Comparison of ENCODE assay signal across 19 cellular contexts in genomic region chr14:54230645-54231044, GRCh38.
DNase-seq lines count a peak whose midpoint lies in the region; ATAC-seq, FAIRE-seq and TF ChIP-seq lines count a peak whose summit lies in the region.
"Had no signal": no experiment of that assay in that cellular context is flagged by ENCODE, and none has a peak within 500 bp of the region (broad histone marks: within the 10 kb centered on the region; RNA-seq: fewer than 3 reads in every experiment).

No MANE protein-coding gene starts in this region.

- H3K4me3 ChIP-seq in mammary epithelial cell (replicated peaks in 1 of 3; ENCODE audit: insufficient read depth in 1 of 3, low read depth in 2 of 3, low read length in 3 of 3) (no peak overlapping the region), breast epithelium (no peak overlapping the region), stomach (no peak overlapping the region), kidney (ENCODE audit: low read length in 2 of 2) (no peak overlapping the region)
- H3K4me3 ChIP-seq: A549, GM23248 had no signal

- H3K36me3 ChIP-seq in mammary epithelial cell (ENCODE audit: insufficient read depth, low read length) (no peaks in the 10 kb centered on the region), breast epithelium (no peaks in the 10 kb centered on the region), stomach (no peaks in the 10 kb centered on the region), kidney (ENCODE audit: control insufficient read depth in 1 of 2, insufficient read depth in 2 of 2, low read length in 2 of 2) (no peaks in the 10 kb centered on the region)

- H3K9me3 ChIP-seq in mammary epithelial cell (replicated peaks; ENCODE audit: insufficient read depth, low read length) = no peaks in the 10 kb centered on the region
- no peaks in the 10 kb centered on the region for H3K9me3 ChIP-seq in breast epithelium
- peaks cover 0 to 4% (median 0%) of the 10 kb centered on the region in 4 donors for H3K9me3 ChIP-seq in stomach
- H3K9me3 ChIP-seq in kidney (ENCODE audit: control insufficient read depth in 1 of 2, low read length in 2 of 2) = no peaks in the 10 kb centered on the region
- H3K9me3 ChIP-seq: A549, Caco-2 had no signal

- no peak overlapping the region for H3K4me2 ChIP-seq in mammary epithelial cell (ENCODE audit: insufficient read depth, low read depth, low read length)
- H3K4me2 ChIP-seq: A549 had no signal

- in situ Hi-C loops in mammary epithelial cell (cut with MboI; ENCODE audit: low sequenced_read_pairs in 2 of 2) = no loop called here

- no peaks in the 10 kb centered on the region for H4K20me1 ChIP-seq in mammary epithelial cell (ENCODE audit: insufficient read depth, low read length)

- H3K9ac ChIP-seq in mammary epithelial cell (ENCODE audit: insufficient read depth, low read length) (no peak overlapping the region), kidney (ENCODE audit: low read length in 2 of 2) (no peak overlapping the region)
- H3K9ac ChIP-seq: GM23248 had no signal

- intact Hi-C loops in mammary epithelial cell (cut with micrococcal nuclease) = no loop called here
- intact Hi-C loops in breast epithelium (cut with DNase I; ENCODE audit: low total_unique reads) = no loop called here
- intact Hi-C loops in stomach (cut with DNase I; ENCODE audit: low total_unique reads) = no loop called here
- intact Hi-C loops in kidney (cut with DNase I) = no loop called here

- H3K4me1 ChIP-seq in mammary epithelial cell (ENCODE audit: insufficient read depth, low read length) = no peaks in the 10 kb centered on the region
- H3K4me1 ChIP-seq in breast epithelium = no peaks in the 10 kb centered on the region
- peaks cover 0 to 16% (median under 1%) of the 10 kb centered on the region in 4 donors for H3K4me1 ChIP-seq in stomach
- H3K4me1 ChIP-seq in kidney (ENCODE audit: control insufficient read depth in 1 of 2, insufficient read depth in 1 of 2, low read depth in 1 of 2, low read length in 2 of 2) = no peaks in the 10 kb centered on the region
- H3K4me1 ChIP-seq: A549, Caco-2 had no signal

- H3K9me3 Mint-ChIP-seq in nephron = peaks cover 18% of the 10 kb centered on the region

- peaks cover 20% of the 10 kb centered on the region for H3K4me1 Mint-ChIP-seq in nephron

- TF ChIP-seq EP300 in stomach (IDR thresholded peaks at IDR 0.05) = no peak

- dilution Hi-C loops in mammary epithelial cell (cut with HindIII; ENCODE audit: low sequenced_read_pairs) = no loop called here

- peak overlapping the region; percentile 43 for H2AFZ ChIP-seq in mammary epithelial cell (ENCODE audit: low read depth, low read length)
- H2AFZ ChIP-seq: GM23248 had no signal

- peak overlapping the region in 2 of 3 experiments; percentile 2 to 6 for H3K27ac Mint-ChIP-seq in nephron
- H3K27ac Mint-ChIP-seq: CD4-positive, alpha-beta T cell; HFFc6 had no signal

- peak; percentile 86 for ATAC-seq in left lobe of liver
- no peak for ATAC-seq in HG03342 (IDR thresholded peaks at IDR 0.05; ENCODE audit: unreplicated experiment)
- ATAC-seq: A549, HCT116 had no signal

- peaks cover 10% of the 10 kb centered on the region for H3K36me3 Mint-ChIP-seq in nephron (ENCODE audit: low read depth)

- no peak for DNase-seq in mammary epithelial cell
- DNase-seq in breast epithelium (ENCODE audit: low spot score in 2 of 2) = no peak
- no peak for DNase-seq in left lobe of liver (ENCODE audit: low spot score)
- DNase-seq in stomach = no peak
- no peak for DNase-seq in kidney
- DNase-seq: AML-193; Caco-2; CD4-positive, alpha-beta T cell; GM23248; H7; HFFc6 had no signal

- TF ChIP-seq CTCF in mammary epithelial cell (conservative IDR thresholded peaks at IDR 0.05 in 1 of 2, IDR thresholded peaks at IDR 0.05 in 1 of 2; ENCODE audit: extremely low read depth in 1 of 2, insufficient read depth in 1 of 2, low read depth in 1 of 2, low read length in 2 of 2) (no peak), breast epithelium (IDR thresholded peaks at IDR 0.05) (no peak), nephron (IDR thresholded peaks at IDR 0.05; ENCODE audit: unreplicated experiment in 3 of 3) (no peak), stomach (IDR thresholded peaks at IDR 0.05) (no peak), kidney (IDR thresholded peaks at IDR 0.05; ENCODE audit: borderline replicate concordance, extremely low read depth, insufficient read depth) (no peak)

- H3K27ac ChIP-seq in mammary epithelial cell (ENCODE audit: insufficient read depth, low read depth, low read length) (no peak overlapping the region), breast epithelium (no peak overlapping the region), stomach (no peak overlapping the region), kidney (ENCODE audit: low read depth in 2 of 2, low read length in 2 of 2) (no peak overlapping the region)
- H3K27ac ChIP-seq: 22Rv1, A549, C4-2B, GM23248 had no signal

- no peak for TF ChIP-seq POLR2A in breast epithelium (IDR thresholded peaks at IDR 0.05)
- TF ChIP-seq POLR2A in stomach (IDR thresholded peaks at IDR 0.05) = no peak

- FAIRE-seq in kidney (lab: Jason Lieb, UNC) = no peak
- FAIRE-seq: D721Med, GM12891 had no signal

- H3K79me2 ChIP-seq in mammary epithelial cell (ENCODE audit: insufficient read depth, low read length) = no peaks in the 10 kb centered on the region

- WGBS in mammary epithelial cell (ENCODE audit: low coverage, missing lambda C conversion rate) = 100% methylated on average over 1 of the region's 1 CpG
- WGBS in stomach, 5 donors = 37 to 66% (median 56%) methylated on average over 1 of the region's 1 CpG

- H3K27me3 ChIP-seq in mammary epithelial cell (ENCODE audit: insufficient read depth, low read length) = no peaks in the 10 kb centered on the region
- no peaks in the 10 kb centered on the region for H3K27me3 ChIP-seq in breast epithelium
- H3K27me3 ChIP-seq in stomach = no peaks in the 10 kb centered on the region

- no peak overlapping the region for H3K4me3 Mint-ChIP-seq in nephron
- H3K4me3 Mint-ChIP-seq: CD4-positive, alpha-beta T cell; HFFc6 had no signal

- peaks cover 3% of the 10 kb centered on the region for H3K27me3 Mint-ChIP-seq in nephron (ENCODE audit: low read depth)

- CTCF ChIA-PET in mammary epithelial cell (lab: Charles Lee; ENCODE audit: low non-redundant PET) = no interaction called here

- BruUV-seq in mammary epithelial cell (replicated peaks; lab: Mats Ljungman, UMichigan) = no TSS peak
